8 cellular contexts compared by ENCODE assay signal in genomic region chr1:154975409-154976205, GRCh38. TPM values are rescaled to one million over a fixed set of nuclear protein-coding genes. Genes with fewer than 3 reads are reported as not detected.
DNase-seq lines count a peak whose midpoint lies in the region; ATAC-seq and TF ChIP-seq lines count a peak whose summit lies in the region.

No MANE protein-coding gene starts in this region.

- H3K36me3 ChIP-seq in MG63 (peaks cover 44% of the 10 kb centered on the region), ovary (no peaks in the 10 kb centered on the region)

- WGBS in ovary, 3 donors: 0 to 1% (median 0%) methylated on average over 25 of the region's 25 CpGs

- peak overlapping the region; percentile 55 to 98 for H3K27ac ChIP-seq in ovary

- no peak for TF ChIP-seq POLR2A in ovary (IDR thresholded peaks at IDR 0.05)

- TF ChIP-seq CTCF in fibroblast of mammary gland (conservative IDR thresholded peaks at IDR 0.05; ENCODE audit: control insufficient read depth, insufficient read depth, low read depth, low read length) (no peak), ovary (IDR thresholded peaks at IDR 0.05) (no peak)

- H3K27me3 ChIP-seq in MG63: no peaks in the 10 kb centered on the region
- no peaks in the 10 kb centered on the region for H3K27me3 ChIP-seq in ovary

- H3K4me1 ChIP-seq in ovary (ENCODE audit: insufficient read depth): peaks cover 8% of the 10 kb centered on the region

- no peak for ATAC-seq in GM18909 (IDR thresholded peaks at IDR 0.05; ENCODE audit: poor library complexity, unreplicated experiment)

- intact Hi-C loops in ovary (cut with DNase I): loop anchor here in 1 of 4 donors (2.0 kb wide), 1 partner anchor 25 kb away; no protein-coding TSS in a partner anchor

- peak; percentile 65 for DNase-seq in EL
- peak; percentile 71 for DNase-seq in MG63
- DNase-seq in activated CD8-positive, alpha-beta memory T cell treated with anti-CD3 and anti-CD28 coated beads for 48 hours (ENCODE audit: low read depth in 2 of 3, low spot score in 2 of 3): peak; percentile 47 to 58 (median 57)
- DNase-seq in fibroblast of mammary gland (ENCODE audit: low read depth): peak; percentile 55
- DNase-seq in ovary: peak; percentile 63 to 78 (median 77)
- DNase-seq in T1000 (lab: John Stamatoyannopoulos, UW): no peak
- DNase-seq in SK-N-DZ (ENCODE audit: low spot score): no peak

- H3K9me3 ChIP-seq in MG63 (no peaks in the 10 kb centered on the region), ovary (no peaks in the 10 kb centered on the region)

- no peak for TF ChIP-seq EP300 in ovary (IDR thresholded peaks at IDR 0.05)

- H3K4me3 ChIP-seq in MG63 (peak overlapping the region; percentile 72), fibroblast of mammary gland (ENCODE audit: control insufficient read depth, low read depth, low read length) (peak overlapping the region; percentile 88), ovary (peak overlapping the region; percentile 55)

RNA-seq across cellular contexts. Expression of gene CKS1B, which starts 1.1 kb away (rescaled TPM):
- 124 and 222 TPM in 2 replicates for total RNA-seq in MG63 (2014; rRNA removed; shearing (Covaris generic); ENCODE audit: low replicate concordance)
- 10 to 100 TPM; 12.2 to 29.9 (median 24.8) TPM for total RNA-seq in ovary
- polyA plus RNA-seq in ovary: 10 to 100 TPM; 41.7 to 55.8 TPM
- 523 and 644 TPM in 2 replicates for polyA plus RNA-seq in SK-N-DZ (2014; cell fraction: cytosol; rRNA removed)
- polyA plus RNA-seq in SK-N-DZ (2014; cell fraction: nucleus; rRNA removed): 311 and 412 TPM in 2 replicates

RNA-seq across cellular contexts. Expression of gene SHC1, which starts 5.1 kb away (rescaled TPM):
- total RNA-seq in MG63 (2014; rRNA removed; shearing (Covaris generic); ENCODE audit: low replicate concordance): 140 and 175 TPM in 2 replicates
- total RNA-seq in ovary: 100 to 1,000 TPM in 1 of 7 donors, 10 to 100 TPM in 6; 36.8 to 183 (median 80.0) TPM
- 100 to 1,000 TPM in 1 of 2 donors, 10 to 100 TPM in 1; 56.8 to 161 TPM for polyA plus RNA-seq in ovary
- 65.4 and 75.4 TPM in 2 replicates for polyA plus RNA-seq in SK-N-DZ (2014; cell fraction: cytosol; rRNA removed)
- polyA plus RNA-seq in SK-N-DZ (2014; cell fraction: nucleus; rRNA removed): 98.6 and 121 TPM in 2 replicates

RNA-seq across cellular contexts. Expression of gene FLAD1, which starts 7.5 kb away (rescaled TPM):
- total RNA-seq in MG63 (2014; rRNA removed; shearing (Covaris generic); ENCODE audit: low replicate concordance): 39.6 and 49.6 TPM in 2 replicates
- total RNA-seq in ovary: 10 to 100 TPM; 11.1 to 30.0 (median 19.9) TPM
- 10 to 100 TPM; 14.2 to 16.4 TPM for polyA plus RNA-seq in ovary
- polyA plus RNA-seq in SK-N-DZ (2014; cell fraction: cytosol; rRNA removed): 133 and 172 TPM in 2 replicates
- polyA plus RNA-seq in SK-N-DZ (2014; cell fraction: nucleus; rRNA removed): 243 and 343 TPM in 2 replicates

RNA-seq across cellular contexts. Expression of gene PYGO2, which starts 14.0 kb away (rescaled TPM):
- 10.3 and 16.2 TPM in 2 replicates for total RNA-seq in MG63 (2014; rRNA removed; shearing (Covaris generic); ENCODE audit: low replicate concordance)
- 10 to 100 TPM; 17.2 to 53.0 (median 42.5) TPM for total RNA-seq in ovary
- polyA plus RNA-seq in ovary: 10 to 100 TPM; 25.0 to 28.8 TPM
- 51.1 and 56.2 TPM in 2 replicates for polyA plus RNA-seq in SK-N-DZ (2014; cell fraction: cytosol; rRNA removed)
- polyA plus RNA-seq in SK-N-DZ (2014; cell fraction: nucleus; rRNA removed): 31.1 and 41.1 TPM in 2 replicates

RNA-seq across cellular contexts. Expression of gene LENEP, which starts 17.8 kb away (rescaled TPM):
- not detected in 2 replicates for total RNA-seq in MG63 (2014; rRNA removed; shearing (Covaris generic); ENCODE audit: low replicate concordance)
- total RNA-seq in ovary: not detected
- not detected for polyA plus RNA-seq in ovary
- not detected in 2 replicates for polyA plus RNA-seq in SK-N-DZ (2014; cell fraction: cytosol; rRNA removed)
- 0.98 TPM in 1 of 2 replicates, not detected in the other for polyA plus RNA-seq in SK-N-DZ (2014; cell fraction: nucleus; rRNA removed)

Comparison
In these comparisons a context has a peak if more than half of its experiments do, and no peak if none do; other contexts are left out.
1. DNase-seq: peak in EL (single experiment), MG63 (single experiment), activated CD8-positive, alpha-beta memory T cell treated with anti-CD3 and anti-CD28 coated beads for 48 hours (3 of 3), fibroblast of mammary gland (single experiment) and ovary (5 of 5); none in T1000 (single experiment) and SK-N-DZ (single experiment).
2. Peak in every context shown above with its lines, with median percentiles within 50 percentile points of each other: H3K4me3 ChIP-seq.